Comparison of ENCODE assay signal across 13 cellular contexts in genomic region chr11:134762248-134763029, GRCh38.
A peak's percentile ranks its signal among the peaks of the same experiment; 100 is the strongest.
DNase-seq lines count a peak whose midpoint lies in the region; ATAC-seq, FAIRE-seq and TF ChIP-seq lines count a peak whose summit lies in the region.
"Had no signal": no experiment of that assay in that cellular context is flagged by ENCODE, and none has a peak within 500 bp of the region (broad histone marks: within the 10 kb centered on the region; RNA-seq: fewer than 3 reads in every experiment).

No MANE protein-coding gene starts in this region.

- H3K79me2 ChIP-seq in HepG2 (ENCODE audit: insufficient read depth, low read length) (no peaks in the 10 kb centered on the region), K562 (ENCODE audit: control insufficient read depth, insufficient read depth, low read length) (no peaks in the 10 kb centered on the region)

- no peak for TF ChIP-seq CTCF in liver (IDR thresholded peaks at IDR 0.05; ENCODE audit: low read depth, low read length, missing input control)
- TF ChIP-seq CTCF in HepG2 (CRISPR knock-in tag; IDR thresholded peaks at IDR 0.05) = no peak
- no peak for TF ChIP-seq CTCF in K562 (IDR thresholded peaks at IDR 0.05 in 2 of 3, conservative IDR thresholded peaks at IDR 0.05 in 1 of 3; ENCODE audit: insufficient read depth in 2 of 3, low read depth in 1 of 3, low read length in 3 of 3)

- WGBS in liver = 67% methylated on average over 59 of the region's 59 CpGs
- WGBS in HepG2 (ENCODE audit: low lambda C conversion rate) = 78% methylated on average over 44 of the region's 59 CpGs
- WGBS in K562 (ENCODE audit: insufficient coverage, low coverage, missing lambda C conversion rate) = 9% methylated on average over 34 of the region's 59 CpGs

- TF ChIP-seq POLR2A in HepG2 (IDR thresholded peaks at IDR 0.05; ENCODE audit: insufficient read depth in 1 of 2, low read depth in 2 of 2, low read length in 2 of 2) (no peak), K562 (conservative IDR thresholded peaks at IDR 0.05) (no peak)

- H4K20me1 ChIP-seq in HepG2 (ENCODE audit: insufficient read depth, low read length) (no peaks in the 10 kb centered on the region), K562 (replicated peaks; ENCODE audit: control insufficient read depth, insufficient read depth, low read length) (no peaks in the 10 kb centered on the region; the same call in 1 of the 2 replicates)
- H4K20me1 ChIP-seq: BLaER1 had no signal

- H3K4me1 ChIP-seq in liver (ENCODE audit: control insufficient read depth in 4 of 4, insufficient read depth in 4 of 4, low read length in 3 of 4) (no peaks in the 10 kb centered on the region), HepG2 (ENCODE audit: insufficient read depth, low read length) (no peaks in the 10 kb centered on the region), K562 (replicated peaks in 1 of 2; ENCODE audit: control insufficient read depth in 2 of 2, insufficient read depth in 2 of 2, low read length in 2 of 2) (peaks cover 0 to 12% of the 10 kb centered on the region in 2 experiments; a peak in 1 of 5 replicates)

- H3K27ac ChIP-seq in liver (ENCODE audit: low read depth in 1 of 2, low read length in 2 of 2) (no peak overlapping the region), HepG2 (ENCODE audit: extremely low read length, insufficient read depth, low read length) (no peak overlapping the region), K562 (ENCODE audit: extremely low read depth, low read depth, low read length) (no peak overlapping the region)
- H3K27ac ChIP-seq: BLaER1 had no signal

- DNase-seq in HepG2 (ENCODE audit: low spot score) (no peak), K562 (ENCODE audit: extremely low read depth in 1 of 4, low spot score in 3 of 4) (peak; percentile 5 to 24 (median 16)), left lobe of liver (ENCODE audit: low spot score) (peak; percentile 19), CD1c-positive myeloid dendritic cell (ENCODE audit: extremely low spot score) (no peak)
- no peak for DNase-seq in stimulated activated CD4-positive, alpha-beta T cell treated with anti-CD3 and anti-CD28 coated beads, Interleukin-1b, Interleukin-23, amount 100 ng/mL, for 48 hours
- DNase-seq: foreskin melanocyte, retina, SW 1271 had no signal

- H3K9me3 ChIP-seq in liver (ENCODE audit: control insufficient read depth in 4 of 4, low read length in 3 of 4) (no peaks in the 10 kb centered on the region), HepG2 (ENCODE audit: low read length) (no peaks in the 10 kb centered on the region), K562 (replicated peaks; ENCODE audit: control insufficient read depth, insufficient read depth, low read depth, low read length) (no peaks in the 10 kb centered on the region)

- no peak for TF ChIP-seq EP300 in HepG2 (IDR thresholded peaks at IDR 0.05; ENCODE audit: low read depth in 2 of 2, low read length in 2 of 2)
- no peak for TF ChIP-seq EP300 in HepG2 (CRISPR knock-in tag; IDR thresholded peaks at IDR 0.05; ENCODE audit: borderline replicate concordance)
- no peak for TF ChIP-seq EP300 in K562 (IDR thresholded peaks at IDR 0.05; ENCODE audit: low read length)

- CTCF ChIA-PET in HepG2 (lab: Yijun Ruan, JAX; ENCODE audit: low intra/inter-chr PET ratio, low total read pairs) = no interaction called here
- CTCF ChIA-PET in K562 (lab: Yijun Ruan, JAX; ENCODE audit: low intra/inter-chr PET ratio) = no interaction called here

- intact Hi-C loops in HepG2 (cut with micrococcal nuclease; ENCODE audit: unreplicated experiment) = no loop called here
- intact Hi-C loops in K562 (cut with micrococcal nuclease) = no loop called here

- peaks cover 0 to 3% (median 0%) of the 10 kb centered on the region in 4 donors for H3K27me3 ChIP-seq in liver (ENCODE audit: control insufficient read depth in 4 of 4, insufficient read depth in 4 of 4, low read length in 3 of 4)
- peaks cover 0 to 8% of the 10 kb centered on the region in 2 experiments; a peak in 2 of 5 replicates for H3K27me3 ChIP-seq in HepG2 (ENCODE audit: control insufficient read depth in 1 of 2, insufficient read depth in 2 of 2, low read length in 2 of 2)
- H3K27me3 ChIP-seq in K562 (ENCODE audit: control insufficient read depth in 2 of 2, insufficient read depth in 2 of 2, low read length in 2 of 2) = peaks cover 12 to 39% of the 10 kb centered on the region in 2 experiments; a peak in 3 of 5 replicates
- H3K27me3 ChIP-seq: BLaER1 had no signal

- H3K4me2 ChIP-seq in HepG2 (ENCODE audit: low read depth, low read length) = no peak overlapping the region
- peak overlapping the region; percentile 49 for H3K4me2 ChIP-seq in K562 (ENCODE audit: insufficient read depth, low read length)
- H3K4me2 ChIP-seq: BLaER1 had no signal

- H3K36me3 ChIP-seq in liver (ENCODE audit: control insufficient read depth in 4 of 4, insufficient read depth in 3 of 4, low read depth in 1 of 4, low read length in 3 of 4) (no peaks in the 10 kb centered on the region), HepG2 (replicated peaks in 1 of 2; ENCODE audit: control insufficient read depth in 1 of 2, insufficient read depth in 2 of 2, low read length in 2 of 2) (no peaks in the 10 kb centered on the region), K562 (ENCODE audit: control insufficient read depth, insufficient read depth, low read length) (no peaks in the 10 kb centered on the region)
- H3K36me3 ChIP-seq: BLaER1 had no signal

- TF ChIP-seq RAD21 in liver (IDR thresholded peaks at IDR 0.05) (no peak), HepG2 (CRISPR knock-in tag; IDR thresholded peaks at IDR 0.05) (no peak), K562 (CRISPR knock-in tag; conservative IDR thresholded peaks at IDR 0.05 in 1 of 2, IDR thresholded peaks at IDR 0.05 in 1 of 2) (no peak)

- POLR2A ChIA-PET in HepG2 (lab: Yijun Ruan, JAX) (no interaction called here), K562 (lab: Yijun Ruan, JAX) (interaction anchor here (1.1 kb wide), 1 partner anchor 9 kb away, joined by 3 read pairs; no protein-coding TSS in a partner anchor)

- no peak overlapping the region for H3K9ac ChIP-seq in liver (ENCODE audit: low read depth in 1 of 2, low read length in 2 of 2)
- H3K9ac ChIP-seq in HepG2 (ENCODE audit: insufficient read depth, low read depth, low read length) = no peak overlapping the region
- H3K9ac ChIP-seq in K562 (ENCODE audit: insufficient read depth in 1 of 2, low read depth in 2 of 2, low read length in 2 of 2) = no peak overlapping the region
- H3K9ac ChIP-seq: BLaER1 had no signal

- ATAC-seq in HepG2 (no peak; the same call in 2 of the 3 replicates), K562 (peak; percentile 87), left lobe of liver (peak; percentile 72), HG03159 (IDR thresholded peaks at IDR 0.05; ENCODE audit: unreplicated experiment) (no peak), GM18873 (IDR thresholded peaks at IDR 0.05; ENCODE audit: low FRiP score, unreplicated experiment) (no peak)

- H3K4me3 ChIP-seq in liver (ENCODE audit: low read depth in 1 of 3, low read length in 3 of 3) (peak overlapping the region in 2 of 3 donors; percentile 26 to 46), HepG2 (replicated peaks in 1 of 3; ENCODE audit: insufficient read depth in 1 of 3, low read depth in 2 of 3, low read length in 3 of 3) (no peak overlapping the region), K562 (peak overlapping the region; percentile 36)
- H3K4me3 ChIP-seq: BLaER1 had no signal

- no peak for FAIRE-seq in HepG2 (lab: Jason Lieb, UNC)
- no peak for FAIRE-seq in K562 (lab: Jason Lieb, UNC)
- FAIRE-seq: bronchial epithelial cell had no signal

- BruUV-seq in HepG2 (replicated peaks; lab: Mats Ljungman, UMichigan) (no TSS peak), K562 (replicated peaks; lab: Mats Ljungman, UMichigan) (no TSS peak)

- H2AFZ ChIP-seq in HepG2 (ENCODE audit: low read length) (no peak overlapping the region), K562 (ENCODE audit: low read depth, low read length) (peak overlapping the region; percentile 66)

- in situ Hi-C loops in HepG2 (cut with HindIII; ENCODE audit: extremely low pct_ligation_motif_present, low pct_unique_long_range_greater_than_20kb) = loop anchor here (10.0 kb wide), 1 partner anchor 62 kb away; no protein-coding TSS in a partner anchor
- in situ Hi-C loops in K562 (cut with MboI) = no loop called here

- no peaks in the 10 kb centered on the region for H3K9me1 ChIP-seq in K562 (ENCODE audit: control insufficient read depth, insufficient read depth, low read length)

TF ChIP-seq in liver, 16 proteins besides CTCF, POLR2A, EP300 and RAD21:
- TF ChIP-seq GABPA (IDR thresholded peaks at IDR 0.05 in 1 of 2, conservative IDR thresholded peaks at IDR 0.05 in 1 of 2) (peak in 1 of 2 donors; percentile 90), RXRA (IDR thresholded peaks at IDR 0.05) (peak in 1 of 2 donors; percentile 56), FOXA2 (IDR thresholded peaks at IDR 0.05) (no peak), YY1 (IDR thresholded peaks at IDR 0.05) (peak; percentile 79), HNF4A (conservative IDR thresholded peaks at IDR 0.05) (peak in 1 of 2 donors; percentile 62)

TF ChIP-seq in HepG2, 621 proteins besides CTCF, POLR2A, EP300 and RAD21 (continues in another document):
- TF ChIP-seq TAF1 (CRISPR knock-in tag; IDR thresholded peaks at IDR 0.05) = no peak
- no peak for TF ChIP-seq ZNF883 (CRISPR knock-in tag; IDR thresholded peaks at IDR 0.05; ENCODE audit: not compliant biosample characterization)
- TF ChIP-seq ETV5 (CRISPR knock-in tag; IDR thresholded peaks at IDR 0.05; ENCODE audit: borderline replicate concordance) = no peak
- no peak for TF ChIP-seq NKX3-1 (CRISPR knock-in tag; IDR thresholded peaks at IDR 0.05)
- TF ChIP-seq MYPOP (CRISPR knock-in tag; IDR thresholded peaks at IDR 0.05) = no peak

TF ChIP-seq in K562, 482 proteins besides CTCF, POLR2A, EP300 and RAD21 (continues in another document):
- TF ChIP-seq CXXC5 (CRISPR knock-in tag; IDR thresholded peaks at IDR 0.05) (peak; percentile 88), PHF8 (IDR thresholded peaks at IDR 0.05; ENCODE audit: borderline replicate concordance, low read length) (peak; percentile 25; the same call in 1 of the 2 replicates), ZNF79 (CRISPR knock-in tag; IDR thresholded peaks at IDR 0.05; ENCODE audit: low read depth) (0 out of 2 replicates have a peak, but pooled peaks have one; percentile 19), RAD51 (IDR thresholded peaks at IDR 0.05; ENCODE audit: borderline replicate concordance, low read depth) (no peak), KLF10 (CRISPR knock-in tag; IDR thresholded peaks at IDR 0.05) (no peak), ADNP (tag; IDR thresholded peaks at IDR 0.05) (no peak), ZKSCAN8 (CRISPR knock-in tag; IDR thresholded peaks at IDR 0.05) (0 out of 2 replicates have a peak, but pooled peaks have one; percentile 40), ZNF311 (CRISPR knock-in tag; IDR thresholded peaks at IDR 0.05) (0 out of 2 replicates have a peak, but pooled peaks have one; percentile 16)

Comparison
In these comparisons a context has a peak if more than half of its experiments do, and no peak if none do; other contexts are left out.
1. H3K4me3 ChIP-seq: peak in liver (2 of 3) and K562 (single experiment); none in HepG2 (0 of 3).
2. ATAC-seq: peak in K562 (single experiment) and left lobe of liver (single experiment); none in HepG2 (single experiment), HG03159 (single experiment) and GM18873 (single experiment).
3. DNase-seq: peak in K562 (4 of 4) and left lobe of liver (single experiment); none in HepG2 (single experiment), stimulated activated CD4-positive, alpha-beta T cell treated with anti-CD3 and anti-CD28 coated beads, Interleukin-1b, Interleukin-23, amount 100 ng/mL, for 48 hours (single experiment) and CD1c-positive myeloid dendritic cell (single experiment).